ENCODE assay signal across 21 cellular contexts in genomic region chr1:94029135-94029993, GRCh38.
DNase-seq lines count a peak whose midpoint lies in the region; ATAC-seq and TF ChIP-seq lines count a peak whose summit lies in the region.
"Had no signal": no experiment of that assay in that cellular context is flagged by ENCODE, and none has a peak within 500 bp of the region (broad histone marks: within the 10 kb centered on the region; RNA-seq: fewer than 3 reads in every experiment).

No MANE protein-coding gene starts in this region.

- H4K8ac ChIP-seq in mesenchymal stem cell (ENCODE audit: low read length): no peak overlapping the region
- H4K8ac ChIP-seq in trophoblast cell (ENCODE audit: low read depth, low read length): no peak overlapping the region

- H3K4me3 Mint-ChIP-seq in activated T-cell treated with anti-CD3 and anti-CD28 coated beads, Interleukin-2, amount 50 U/mL, for 72 hours: peak overlapping the region; percentile 9 to 51
- H3K4me3 Mint-ChIP-seq in activated T-cell treated with anti-CD3 and anti-CD28 coated beads, Interleukin-2, amount 50 U/mL, for 24 hours: no peak overlapping the region
- H3K4me3 Mint-ChIP-seq: CD14-positive monocyte; CD4-positive, alpha-beta T cell; CD8-positive, alpha-beta memory T cell had no signal

- peak; percentile 51 to 52 for ATAC-seq in activated T-cell treated with anti-CD3 and anti-CD28 coated beads, Interleukin-2, amount 50 U/mL, for 72 hours (replicated peaks in 1 of 2)
- ATAC-seq in heart right ventricle: no peak

- H3K4me2 ChIP-seq in mesenchymal stem cell (ENCODE audit: low read length, poor library complexity, severe bottlenecking): no peak overlapping the region
- no peak overlapping the region for H3K4me2 ChIP-seq in trophoblast cell (ENCODE audit: low read length)
- H3K4me2 ChIP-seq: BLaER1 treated with 17β-estradiol and CSF1 and Interleukin-3, amounts not matched to agents 10 nM and 100 nM had no signal

- no peak overlapping the region for H3K27ac ChIP-seq in mesenchymal stem cell (ENCODE audit: low read length, poor library complexity, severe bottlenecking)
- H3K27ac ChIP-seq in trophoblast cell (ENCODE audit: low read depth, low read length): no peak overlapping the region
- no peak overlapping the region for H3K27ac ChIP-seq in esophagus squamous epithelium
- H3K27ac ChIP-seq in heart right ventricle: no peak overlapping the region
- H3K27ac ChIP-seq: 22Rv1; BLaER1 treated with 17β-estradiol and CSF1 and Interleukin-3, amounts not matched to agents 10 nM and 100 nM; GM23248 had no signal

- no peaks in the 10 kb centered on the region for H3K9me3 Mint-ChIP-seq in activated T-cell treated with anti-CD3 and anti-CD28 coated beads, Interleukin-2, amount 50 U/mL, for 72 hours
- H3K9me3 Mint-ChIP-seq in activated T-cell treated with anti-CD3 and anti-CD28 coated beads, Interleukin-2, amount 50 U/mL, for 24 hours: no peaks in the 10 kb centered on the region
- H3K9me3 Mint-ChIP-seq: CD14-positive monocyte; CD4-positive, alpha-beta T cell; CD8-positive, alpha-beta memory T cell had no signal

- peak overlapping the region; percentile 7 for H3K27ac Mint-ChIP-seq in activated T-cell treated with anti-CD3 and anti-CD28 coated beads, Interleukin-2, amount 50 U/mL, for 72 hours
- no peak overlapping the region for H3K27ac Mint-ChIP-seq in activated T-cell treated with anti-CD3 and anti-CD28 coated beads, Interleukin-2, amount 50 U/mL, for 24 hours
- H3K27ac Mint-ChIP-seq: CD14-positive monocyte; CD4-positive, alpha-beta T cell had no signal

- peaks cover 17% of the 10 kb centered on the region for H3K27me3 Mint-ChIP-seq in activated T-cell treated with anti-CD3 and anti-CD28 coated beads, Interleukin-2, amount 50 U/mL, for 72 hours (ENCODE audit: low read depth)
- H3K27me3 Mint-ChIP-seq in activated T-cell treated with anti-CD3 and anti-CD28 coated beads, Interleukin-2, amount 50 U/mL, for 24 hours: peaks cover 5% of the 10 kb centered on the region

- H3K18ac ChIP-seq in mesenchymal stem cell (ENCODE audit: low read depth in 1 of 2, low read length in 2 of 2): no peak overlapping the region
- no peak overlapping the region for H3K18ac ChIP-seq in trophoblast cell (ENCODE audit: low read length)

- DNase-seq in activated T-cell treated with anti-CD3 and anti-CD28 coated beads, Interleukin-2, amount 50 U/mL, for 72 hours: no peak
- DNase-seq in activated T-cell treated with anti-CD3 and anti-CD28 coated beads, Interleukin-2, amount 50 U/mL, for 24 hours: no peak
- DNase-seq in Jurkat, Clone E6-1 (ENCODE audit: low read depth, low spot score): peak; percentile 32
- DNase-seq in mesenchymal stem cell (no peak), trophoblast cell (no peak), esophagus squamous epithelium (lab: John Stamatoyannopoulos, UW) (no peak), activated gamma-delta T cell (lab: John Stamatoyannopoulos, UW) (no peak), heart right ventricle (no peak)
- DNase-seq: AML-193; BE2C; CD4-positive, alpha-beta T cell; CD8-positive, alpha-beta memory T cell; DMS 273 treated with DMSO at 0.1 percent for 48 hours; DMS79; GF-D8; GM23248; H7; HCEC 1CT had no signal

- H3K14ac ChIP-seq in mesenchymal stem cell (ENCODE audit: low read length in 2 of 2) (no peak overlapping the region), trophoblast cell (ENCODE audit: low read length) (no peak overlapping the region)

- no peaks in the 10 kb centered on the region for H3K79me2 ChIP-seq in trophoblast cell (ENCODE audit: control insufficient read depth, insufficient read depth, low read length, poor library complexity)

- no peak overlapping the region for H3K23ac ChIP-seq in mesenchymal stem cell (ENCODE audit: low read length in 2 of 2)
- no peak overlapping the region for H3K23ac ChIP-seq in trophoblast cell (ENCODE audit: low read length)

- no peaks in the 10 kb centered on the region for H3K27me3 ChIP-seq in mesenchymal stem cell (ENCODE audit: control insufficient read depth in 1 of 2, insufficient read depth in 1 of 2, low read length in 2 of 2)
- no peaks in the 10 kb centered on the region for H3K27me3 ChIP-seq in trophoblast cell (ENCODE audit: insufficient read depth, low read length)
- no peaks in the 10 kb centered on the region for H3K27me3 ChIP-seq in esophagus squamous epithelium
- no peaks in the 10 kb centered on the region for H3K27me3 ChIP-seq in heart right ventricle
- H3K27me3 ChIP-seq: BE2C; BLaER1 treated with 17β-estradiol and CSF1 and Interleukin-3, amounts not matched to agents 10 nM and 100 nM had no signal

- H4K91ac ChIP-seq in mesenchymal stem cell (ENCODE audit: low read length) (peak overlapping the region; percentile 16), trophoblast cell (ENCODE audit: low read depth, low read length) (peak overlapping the region; percentile 56)

- H2BK5ac ChIP-seq in mesenchymal stem cell (ENCODE audit: low read depth, low read length, poor library complexity, severe bottlenecking): no peak overlapping the region
- no peak overlapping the region for H2BK5ac ChIP-seq in trophoblast cell (ENCODE audit: low read depth, low read length, poor library complexity)

- no peaks in the 10 kb centered on the region for H3K9me3 ChIP-seq in mesenchymal stem cell (ENCODE audit: control insufficient read depth, low read length)
- H3K9me3 ChIP-seq in trophoblast cell (ENCODE audit: insufficient read depth, low read depth, low read length): no peaks in the 10 kb centered on the region
- no peaks in the 10 kb centered on the region for H3K9me3 ChIP-seq in esophagus squamous epithelium
- H3K9me3 ChIP-seq in heart right ventricle: no peaks in the 10 kb centered on the region
- H3K9me3 ChIP-seq: BE2C; BLaER1 treated with 17β-estradiol and CSF1 and Interleukin-3, amounts not matched to agents 10 nM and 100 nM had no signal

- peak overlapping the region in 1 of 2 experiments; percentile 66 for H2BK12ac ChIP-seq in mesenchymal stem cell (ENCODE audit: low read length in 2 of 2)
- no peak overlapping the region for H2BK12ac ChIP-seq in trophoblast cell (ENCODE audit: low read length)

- WGBS in mesenchymal stem cell: 91% methylated on average over 6 of the region's 6 CpGs
- WGBS in trophoblast cell (ENCODE audit: extremely low coverage, insufficient coverage, insufficient read length): no CpG with 5 or more reads among the region's 6 CpGs
- 52 to 87% methylated on average over 2 to 5 of the region's 6 CpGs for WGBS in esophagus squamous epithelium, 2 donors
- 79 to 85% methylated on average over 6 of the region's 6 CpGs for WGBS in heart right ventricle, 2 donors

- H3K9ac ChIP-seq in mesenchymal stem cell (ENCODE audit: low read length) (no peak overlapping the region), trophoblast cell (ENCODE audit: low read length) (no peak overlapping the region)
- H3K9ac ChIP-seq: BLaER1 treated with 17β-estradiol and CSF1 and Interleukin-3, amounts not matched to agents 10 nM and 100 nM; GM23248 had no signal

- no peak overlapping the region for H4K12ac ChIP-seq in trophoblast cell (ENCODE audit: low read depth, low read length)

- H3K4me3 ChIP-seq in Jurkat, Clone E6-1 (ENCODE audit: low read length): no peak overlapping the region
- H3K4me3 ChIP-seq in mesenchymal stem cell (ENCODE audit: insufficient read depth in 1 of 2, low read depth in 1 of 2, low read length in 2 of 2) (no peak overlapping the region), trophoblast cell (ENCODE audit: low read depth, low read length) (no peak overlapping the region), esophagus squamous epithelium (no peak overlapping the region), heart right ventricle (no peak overlapping the region)
- H3K4me3 ChIP-seq: BLaER1 treated with 17β-estradiol and CSF1 and Interleukin-3, amounts not matched to agents 10 nM and 100 nM; GM23248 had no signal

- H2AK5ac ChIP-seq in mesenchymal stem cell (ENCODE audit: low read length, severe bottlenecking) (no peak overlapping the region), trophoblast cell (ENCODE audit: low read length) (no peak overlapping the region)

- H2AFZ ChIP-seq in mesenchymal stem cell (ENCODE audit: low read depth, low read length) (no peak overlapping the region), trophoblast cell (ENCODE audit: insufficient read depth, low read length, poor library complexity) (no peak overlapping the region)
- H2AFZ ChIP-seq: GM23248 had no signal

- TF ChIP-seq CTCF in esophagus squamous epithelium (IDR thresholded peaks at IDR 0.05): no peak
- TF ChIP-seq CTCF in heart right ventricle (IDR thresholded peaks at IDR 0.05): no peak

- TF ChIP-seq POLR2A in esophagus squamous epithelium (IDR thresholded peaks at IDR 0.05): no peak

- H2BK120ac ChIP-seq in mesenchymal stem cell (ENCODE audit: low read depth, low read length) (no peak overlapping the region), trophoblast cell (ENCODE audit: insufficient read depth, low read length, poor library complexity) (no peak overlapping the region)

- peaks cover 4% of the 10 kb centered on the region for H3K4me1 ChIP-seq in mesenchymal stem cell (ENCODE audit: control insufficient read depth, insufficient read depth, low read depth, low read length)
- peaks cover 13 to 16% of the 10 kb centered on the region in 2 experiments for H3K4me1 ChIP-seq in trophoblast cell (ENCODE audit: control insufficient read depth in 1 of 2, insufficient read depth in 2 of 2, low read length in 2 of 2)
- peaks cover 3 to 12% (median 6%) of the 10 kb centered on the region in 3 donors for H3K4me1 ChIP-seq in esophagus squamous epithelium
- peaks cover 0 to 13% (median 5%) of the 10 kb centered on the region in 9 donors for H3K4me1 ChIP-seq in heart right ventricle
- H3K4me1 ChIP-seq: BE2C had no signal

- intact Hi-C loops in esophagus squamous epithelium (cut with DNase I) (no loop called here), heart right ventricle (cut with DNase I) (loop anchor here in 5 of 10 donors (5.0 to 10.0 kb wide), 2 partner anchors 308 to 435 kb away; no protein-coding TSS in a partner anchor)

- H2BK15ac ChIP-seq in mesenchymal stem cell (ENCODE audit: low read depth, poor library complexity, severe bottlenecking): no peak overlapping the region

- H3K36me3 Mint-ChIP-seq in activated T-cell treated with anti-CD3 and anti-CD28 coated beads, Interleukin-2, amount 50 U/mL, for 72 hours (ENCODE audit: insufficient read depth in 2 of 2): no peaks in the 10 kb centered on the region
- H3K36me3 Mint-ChIP-seq in activated T-cell treated with anti-CD3 and anti-CD28 coated beads, Interleukin-2, amount 50 U/mL, for 24 hours (ENCODE audit: low read depth): no peaks in the 10 kb centered on the region
- H3K36me3 Mint-ChIP-seq: CD14-positive monocyte had no signal

- no peak overlapping the region for H3K4ac ChIP-seq in mesenchymal stem cell (ENCODE audit: low read depth in 1 of 2, low read length in 2 of 2)
- no peak overlapping the region for H3K4ac ChIP-seq in trophoblast cell (ENCODE audit: low read depth, low read length)

- H3K36me3 ChIP-seq in mesenchymal stem cell (ENCODE audit: control insufficient read depth in 1 of 2, insufficient read depth in 2 of 2, low read depth in 1 of 2, low read length in 2 of 2): no peaks in the 10 kb centered on the region
- H3K36me3 ChIP-seq in trophoblast cell (ENCODE audit: control insufficient read depth in 1 of 2, insufficient read depth in 2 of 2, low read length in 2 of 2): no peaks in the 10 kb centered on the region
- no peaks in the 10 kb centered on the region for H3K36me3 ChIP-seq in esophagus squamous epithelium
- no peaks in the 10 kb centered on the region for H3K36me3 ChIP-seq in heart right ventricle
- H3K36me3 ChIP-seq: BE2C; BLaER1 treated with 17β-estradiol and CSF1 and Interleukin-3, amounts not matched to agents 10 nM and 100 nM had no signal

- H3K79me1 ChIP-seq in mesenchymal stem cell (replicated peaks; ENCODE audit: low read length, poor library complexity, severe bottlenecking) (peaks cover 11% of the 10 kb centered on the region), trophoblast cell (ENCODE audit: low read length) (peaks cover 6% of the 10 kb centered on the region)

- peaks cover 54% of the 10 kb centered on the region for H3K4me1 Mint-ChIP-seq in activated T-cell treated with anti-CD3 and anti-CD28 coated beads, Interleukin-2, amount 50 U/mL, for 72 hours (ENCODE audit: low read depth)
- no peaks in the 10 kb centered on the region for H3K4me1 Mint-ChIP-seq in activated T-cell treated with anti-CD3 and anti-CD28 coated beads, Interleukin-2, amount 50 U/mL, for 24 hours (ENCODE audit: low read depth)
- H3K4me1 Mint-ChIP-seq: CD8-positive, alpha-beta memory T cell had no signal

Comparison
In these comparisons a context has a peak if more than half of its experiments do, and no peak if none do; other contexts are left out.
1. ATAC-seq: peak in activated T-cell treated with anti-CD3 and anti-CD28 coated beads, Interleukin-2, amount 50 U/mL, for 72 hours (2 of 2); none in heart right ventricle (0 of 8).